ENCODE assay signal across 9 cellular contexts in genomic region chr9:129382281-129383004, GRCh38.
DNase-seq lines count a peak whose midpoint lies in the region; ATAC-seq, FAIRE-seq and TF ChIP-seq lines count a peak whose summit lies in the region.
"Had no signal": no experiment of that assay in that cellular context is flagged by ENCODE, and none has a peak within 500 bp of the region (broad histone marks: within the 10 kb centered on the region; RNA-seq: fewer than 3 reads in every experiment).

No MANE protein-coding gene starts in this region.

- peak overlapping the region; percentile 31 to 68 (median 46) for H3K4me3 Mint-ChIP-seq in nephron

- H3K4me3 ChIP-seq in BLaER1, result peak overlapping the region; percentile 69; the same call in 1 of the 2 replicates
- H3K4me3 ChIP-seq in duodenal mucosa (ENCODE audit: low read depth in 1 of 2, low read length in 2 of 2), result peak overlapping the region; percentile 62 to 64

- H3K27ac ChIP-seq in BLaER1 (peak overlapping the region; percentile 91; the same call in 1 of the 2 replicates), duodenal mucosa (ENCODE audit: low read depth, low read length) (peak overlapping the region; percentile 33)

- H3K9me3 ChIP-seq in BLaER1, result no peaks in the 10 kb centered on the region
- H3K9me3 ChIP-seq in duodenal mucosa (ENCODE audit: control insufficient read depth in 1 of 2, low read length in 2 of 2), result no peaks in the 10 kb centered on the region

- H3K27me3 ChIP-seq in BLaER1, result peaks cover 24% of the 10 kb centered on the region
- peaks cover 0 to 3% of the 10 kb centered on the region in 2 donors for H3K27me3 ChIP-seq in duodenal mucosa (ENCODE audit: control insufficient read depth in 1 of 2, insufficient read depth in 2 of 2, low read length in 2 of 2)

- no peak for TF ChIP-seq POLR2A in GM12892 (IDR thresholded peaks at IDR 0.05; ENCODE audit: low read depth, low read length)

- DNase-seq in NCI-H128 (lab: John Stamatoyannopoulos, UW; ENCODE audit: unreplicated experiment) (peak; percentile 33), GM12892 (ENCODE audit: insufficient read length) (no peak), GF-D8 (lab: John Stamatoyannopoulos, UW) (no peak)
- DNase-seq: stimulated activated CD4-positive, alpha-beta T cell treated with anti-CD3 and anti-CD28 coated beads, Interleukin-15, amount 100 ng/mL, for 24 hours had no signal

- H3K9ac ChIP-seq in BLaER1 (no peak overlapping the region), duodenal mucosa (ENCODE audit: low read depth in 1 of 2, low read length in 2 of 2) (peak overlapping the region in 1 of 2 donors; percentile 76)

- TF ChIP-seq CTCF in nephron (IDR thresholded peaks at IDR 0.05; ENCODE audit: unreplicated experiment in 3 of 3), result no peak

- FAIRE-seq in GM12892 (lab: Jason Lieb, UNC), result no peak

- ATAC-seq in HG03521 (IDR thresholded peaks at IDR 0.05; ENCODE audit: unreplicated experiment) (no peak), HG02970 (IDR thresholded peaks at IDR 0.05; ENCODE audit: low FRiP score, unreplicated experiment) (no peak)

- no peaks in the 10 kb centered on the region for H4K20me1 ChIP-seq in BLaER1

- H3K4me1 ChIP-seq in BLaER1 (peaks cover 65% of the 10 kb centered on the region), duodenal mucosa (ENCODE audit: control insufficient read depth in 1 of 2, insufficient read depth in 2 of 2, low read length in 2 of 2) (peaks cover 10 to 15% of the 10 kb centered on the region in 2 donors)

- peaks cover 4% of the 10 kb centered on the region for H3K27me3 Mint-ChIP-seq in nephron (ENCODE audit: low read depth)

- H3K36me3 Mint-ChIP-seq in nephron (ENCODE audit: low read depth), result no peaks in the 10 kb centered on the region

- H3K27ac Mint-ChIP-seq in nephron, result peak overlapping the region; percentile 81 to 89 (median 83)

- peaks cover 31% of the 10 kb centered on the region for H3K4me1 Mint-ChIP-seq in nephron

- H3K36me3 ChIP-seq in BLaER1, result no peaks in the 10 kb centered on the region
- no peaks in the 10 kb centered on the region for H3K36me3 ChIP-seq in duodenal mucosa (ENCODE audit: control insufficient read depth in 1 of 2, insufficient read depth in 2 of 2, low read length in 2 of 2)

- H3K4me2 ChIP-seq in BLaER1, result peak overlapping the region; percentile 99

- H3K9me3 Mint-ChIP-seq in nephron, result no peaks in the 10 kb centered on the region
